In the genomic region with DNA sequence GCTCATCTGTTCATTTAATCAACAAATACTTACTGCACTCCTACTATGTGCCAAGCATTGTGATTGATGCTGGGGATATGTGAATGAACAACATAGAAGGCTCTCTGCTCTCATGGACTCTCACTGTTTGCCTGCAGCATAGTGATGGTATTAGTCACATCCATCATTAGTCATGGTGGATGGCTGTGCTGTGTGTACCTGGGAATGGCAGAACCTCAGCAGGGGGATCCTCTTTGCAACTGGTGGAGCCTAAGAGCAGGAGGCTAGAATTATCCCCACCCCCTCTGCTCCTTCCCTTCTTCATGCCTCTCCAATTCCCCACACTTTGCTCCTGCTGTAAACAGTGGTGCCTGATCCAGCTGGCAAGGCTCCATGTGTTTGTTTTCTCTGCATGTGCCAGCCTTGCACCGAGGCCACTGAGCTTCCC, we compare ENCODE assay signal across 2 cellular contexts.
TF ChIP-seq lines count a peak whose summit lies in the region.

No MANE protein-coding gene starts in this region.

TF ChIP-seq in GM23338, 12 proteins besides CTCF, POLR2A, EP300 and RAD21 (continued from another document):
- TF ChIP-seq EZH2 (IDR thresholded peaks at IDR 0.05; ENCODE audit: low read depth, unreplicated experiment) (no peak), STAT1 (IDR thresholded peaks at IDR 0.05; ENCODE audit: unreplicated experiment) (no peak), ZNF114 (CRISPR knock-in tag; IDR thresholded peaks at IDR 0.05) (no peak), JUNB (IDR thresholded peaks at IDR 0.05; ENCODE audit: unreplicated experiment) (no peak), ZNF331 (CRISPR knock-in tag; IDR thresholded peaks at IDR 0.05; ENCODE audit: low read depth) (no peak), CREB1 (CRISPR knock-in tag; IDR thresholded peaks at IDR 0.05; ENCODE audit: low read depth) (no peak)
- TF ChIP-seq, protein P1, sequence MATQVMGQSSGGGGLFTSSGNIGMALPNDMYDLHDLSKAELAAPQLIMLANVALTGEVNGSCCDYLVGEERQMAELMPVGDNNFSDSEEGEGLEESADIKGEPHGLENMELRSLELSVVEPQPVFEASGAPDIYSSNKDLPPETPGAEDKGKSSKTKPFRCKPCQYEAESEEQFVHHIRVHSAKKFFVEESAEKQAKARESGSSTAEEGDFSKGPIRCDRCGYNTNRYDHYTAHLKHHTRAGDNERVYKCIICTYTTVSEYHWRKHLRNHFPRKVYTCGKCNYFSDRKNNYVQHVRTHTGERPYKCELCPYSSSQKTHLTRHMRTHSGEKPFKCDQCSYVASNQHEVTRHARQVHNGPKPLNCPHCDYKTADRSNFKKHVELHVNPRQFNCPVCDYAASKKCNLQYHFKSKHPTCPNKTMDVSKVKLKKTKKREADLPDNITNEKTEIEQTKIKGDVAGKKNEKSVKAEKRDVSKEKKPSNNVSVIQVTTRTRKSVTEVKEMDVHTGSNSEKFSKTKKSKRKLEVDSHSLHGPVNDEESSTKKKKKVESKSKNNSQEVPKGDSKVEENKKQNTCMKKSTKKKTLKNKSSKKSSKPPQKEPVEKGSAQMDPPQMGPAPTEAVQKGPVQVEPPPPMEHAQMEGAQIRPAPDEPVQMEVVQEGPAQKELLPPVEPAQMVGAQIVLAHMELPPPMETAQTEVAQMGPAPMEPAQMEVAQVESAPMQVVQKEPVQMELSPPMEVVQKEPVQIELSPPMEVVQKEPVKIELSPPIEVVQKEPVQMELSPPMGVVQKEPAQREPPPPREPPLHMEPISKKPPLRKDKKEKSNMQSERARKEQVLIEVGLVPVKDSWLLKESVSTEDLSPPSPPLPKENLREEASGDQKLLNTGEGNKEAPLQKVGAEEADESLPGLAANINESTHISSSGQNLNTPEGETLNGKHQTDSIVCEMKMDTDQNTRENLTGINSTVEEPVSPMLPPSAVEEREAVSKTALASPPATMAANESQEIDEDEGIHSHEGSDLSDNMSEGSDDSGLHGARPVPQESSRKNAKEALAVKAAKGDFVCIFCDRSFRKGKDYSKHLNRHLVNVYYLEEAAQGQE (IDR thresholded peaks at IDR 0.05; ENCODE audit: unreplicated experiment), result no peak

TF ChIP-seq in H1, 55 proteins besides CTCF, POLR2A, EP300 and RAD21 (continued from another document):
- peak; percentile 65; the same call in 1 of the 2 replicates for TF ChIP-seq SP1 (IDR thresholded peaks at IDR 0.05; ENCODE audit: low read depth, low read length)
- TF ChIP-seq CBX5 (IDR thresholded peaks at IDR 0.05; ENCODE audit: low read depth, low read length), result no peak
- TF ChIP-seq ZNF274 (IDR thresholded peaks at IDR 0.05; ENCODE audit: borderline replicate concordance, extremely low read depth, low read length), result no peak
- no peak for TF ChIP-seq TCF12 (IDR thresholded peaks at IDR 0.05; ENCODE audit: low read depth, low read length)
